Comparison of ENCODE assay signal across 19 cellular contexts in genomic region chr2:231167745-231168459, GRCh38. TPM values are rescaled to one million over a fixed set of nuclear protein-coding genes. Genes with fewer than 3 reads are reported as not detected.
DNase-seq lines count a peak whose midpoint lies in the region; ATAC-seq and TF ChIP-seq lines count a peak whose summit lies in the region.
"Had no signal": no experiment of that assay in that cellular context is flagged by ENCODE, and none has a peak within 500 bp of the region (broad histone marks: within the 10 kb centered on the region; RNA-seq: fewer than 3 reads in every experiment).

No MANE protein-coding gene starts in this region.

- H3K9me3 Mint-ChIP-seq in activated T-cell treated with anti-CD3 and anti-CD28 coated beads, Interleukin-2, amount 50 U/mL, for 24 hours, result no peaks in the 10 kb centered on the region
- H3K9me3 Mint-ChIP-seq in stimulated activated effector memory CD8-positive, alpha-beta T cell treated with anti-CD3 and anti-CD28 coated beads, Interleukin-12 subunit alpha, Interleukin-12 subunit beta, amount 100 ng/mL, for 72 hours, result no peaks in the 10 kb centered on the region

- H3K27me3 ChIP-seq in H7 (ENCODE audit: control insufficient read depth, insufficient read depth, low read length) (no peaks in the 10 kb centered on the region), right cardiac atrium (ENCODE audit: control insufficient read depth, insufficient read depth) (no peaks in the 10 kb centered on the region)
- H3K27me3 ChIP-seq: ascending aorta, esophagus squamous epithelium had no signal

- H3K4me3 ChIP-seq in H7 (ENCODE audit: insufficient read depth, low read depth, low read length), result no peak overlapping the region
- no peak overlapping the region for H3K4me3 ChIP-seq in right cardiac atrium (ENCODE audit: low read length)
- H3K4me3 ChIP-seq: ascending aorta, esophagus squamous epithelium had no signal

- no peaks in the 10 kb centered on the region for H3K27me3 Mint-ChIP-seq in activated T-cell treated with anti-CD3 and anti-CD28 coated beads, Interleukin-2, amount 50 U/mL, for 24 hours

- WGBS in right cardiac atrium, result 71% methylated on average over 6 of the region's 6 CpGs

- peaks cover 46% of the 10 kb centered on the region for H3K4me1 Mint-ChIP-seq in activated T-cell treated with anti-CD3 and anti-CD28 coated beads, Interleukin-2, amount 50 U/mL, for 24 hours (ENCODE audit: low read depth)
- peaks cover 22% of the 10 kb centered on the region for H3K4me1 Mint-ChIP-seq in stimulated activated effector memory CD8-positive, alpha-beta T cell treated with anti-CD3 and anti-CD28 coated beads, Interleukin-12 subunit alpha, Interleukin-12 subunit beta, amount 100 ng/mL, for 72 hours

- ATAC-seq in SK-N-SH treated with all-trans-retinoic acid at 6 μM for 48 hours, result no peak
- peak; percentile 48 for ATAC-seq in stimulated activated effector memory CD8-positive, alpha-beta T cell treated with anti-CD3 and anti-CD28 coated beads, Interleukin-12 subunit alpha, Interleukin-12 subunit beta, amount 100 ng/mL, for 72 hours
- no peak for ATAC-seq in HG03045 (IDR thresholded peaks at IDR 0.05; ENCODE audit: unreplicated experiment)
- ATAC-seq in right cardiac atrium, result no peak
- ATAC-seq: left cardiac atrium had no signal

- peaks cover 16% of the 10 kb centered on the region for H3K36me3 ChIP-seq in H7 (replicated peaks; ENCODE audit: control insufficient read depth, insufficient read depth, low read length)

- H3K36me3 Mint-ChIP-seq in activated T-cell treated with anti-CD3 and anti-CD28 coated beads, Interleukin-2, amount 50 U/mL, for 24 hours (ENCODE audit: low read depth), result peaks cover 95% of the 10 kb centered on the region
- peaks cover 100% of the 10 kb centered on the region for H3K36me3 Mint-ChIP-seq in stimulated activated effector memory CD8-positive, alpha-beta T cell treated with anti-CD3 and anti-CD28 coated beads, Interleukin-12 subunit alpha, Interleukin-12 subunit beta, amount 100 ng/mL, for 72 hours

- intact Hi-C loops in right cardiac atrium (cut with DNase I), result no loop called here

- H3K9me3 ChIP-seq in right cardiac atrium (ENCODE audit: control insufficient read depth, low read length), result no peaks in the 10 kb centered on the region
- H3K9me3 ChIP-seq: ascending aorta, esophagus squamous epithelium had no signal

- H3K27ac Mint-ChIP-seq in activated T-cell treated with anti-CD3 and anti-CD28 coated beads, Interleukin-2, amount 50 U/mL, for 24 hours, result peak overlapping the region; percentile 89
- peak overlapping the region; percentile 0 for H3K27ac Mint-ChIP-seq in stimulated activated effector memory CD8-positive, alpha-beta T cell treated with anti-CD3 and anti-CD28 coated beads, Interleukin-12 subunit alpha, Interleukin-12 subunit beta, amount 100 ng/mL, for 72 hours

- no peak overlapping the region for H3K4me3 Mint-ChIP-seq in activated T-cell treated with anti-CD3 and anti-CD28 coated beads, Interleukin-2, amount 50 U/mL, for 24 hours
- no peak overlapping the region for H3K4me3 Mint-ChIP-seq in stimulated activated effector memory CD8-positive, alpha-beta T cell treated with anti-CD3 and anti-CD28 coated beads, Interleukin-12 subunit alpha, Interleukin-12 subunit beta, amount 100 ng/mL, for 72 hours

- DNase-seq in activated T-cell treated with anti-CD3 and anti-CD28 coated beads, Interleukin-2, amount 50 U/mL, for 24 hours, result no peak
- no peak for DNase-seq in activated T-cell treated with anti-CD3 and anti-CD28 coated beads, Interleukin-2, amount 50 U/mL, for 1 hour
- peak; percentile 68 for DNase-seq in dermis blood vessel endothelial cell
- DNase-seq in stimulated activated effector memory CD8-positive, alpha-beta T cell treated with anti-CD3 and anti-CD28 coated beads, Interleukin-12 subunit alpha, Interleukin-12 subunit beta, amount 100 ng/mL, for 72 hours (ENCODE audit: low spot score in 2 of 2), result no peak
- DNase-seq in H7, result no peak
- no peak for DNase-seq in right cardiac atrium
- DNase-seq: cortex of kidney; EL; esophagus squamous epithelium; left cardiac atrium; NCI-H1930; NCI-H524; stimulated activated naive CD4-positive, alpha-beta T cell treated with Interleukin-2 at 50 U/mL for 16 hours had no signal

- H3K27ac ChIP-seq in right cardiac atrium (ENCODE audit: low read length), result no peak overlapping the region
- H3K27ac ChIP-seq: ascending aorta, esophagus squamous epithelium had no signal

- H3K4me1 ChIP-seq in right cardiac atrium (ENCODE audit: control insufficient read depth, insufficient read depth, low read length), result no peaks in the 10 kb centered on the region

TF ChIP-seq in SK-N-SH treated with all-trans-retinoic acid at 6 μM for 48 hours, 23 proteins besides CTCF, POLR2A, EP300 and RAD21:
- TF ChIP-seq ISL1 (CRISPR knock-in tag; IDR thresholded peaks at IDR 0.05) (peak; percentile 45; the same call in 1 of the 2 replicates), ZFP3 (CRISPR knock-in tag; IDR thresholded peaks at IDR 0.05) (no peak), GLIS3 (CRISPR knock-in tag; IDR thresholded peaks at IDR 0.05) (no peak)
TF ChIP-seq in SK-N-SH treated with all-trans-retinoic acid at 6 μM for 48 hours: peak in this region for 1.

RNA-seq across cellular contexts. Expression of gene ARMC9, which starts 30.5 kb away (rescaled TPM):
- 9.7 and 19.9 TPM in 2 replicates for total RNA-seq in dermis blood vessel endothelial cell
- 25.0 and 33.6 TPM in 2 replicates for total RNA-seq in H7 (2014; rRNA removed; shearing (Covaris generic))
- total RNA-seq in right cardiac atrium, result 1 to 10 TPM; 3.5 to 6.8 (median 3.8) TPM
- polyA plus RNA-seq in right cardiac atrium, result 1.3 TPM

RNA-seq across cellular contexts. Expression of gene HTR2B, which starts 43.1 kb away (rescaled TPM):
- total RNA-seq in dermis blood vessel endothelial cell, result 4.4 and 4.8 TPM in 2 replicates
- total RNA-seq in H7 (2014; rRNA removed; shearing (Covaris generic)), result not detected in 2 replicates
- total RNA-seq in right cardiac atrium, result 10 to 100 TPM in 1 of 4 donors, 1 to 10 TPM in 3; 4.3 to 11.9 (median 8.0) TPM
- polyA plus RNA-seq in right cardiac atrium, result 2.3 TPM
- total RNA-seq: HT1080, mononuclear cell, OCI-LY7 had no signal
